In genomic region chr9:125119643-125120286, GRCh38 we compare ENCODE assay signal across 3 cellular contexts.
TF ChIP-seq lines count a peak whose summit lies in the region.

No MANE protein-coding gene starts in this region.

TF ChIP-seq in GM23338, 12 proteins besides CTCF, POLR2A, EP300 and RAD21 (continued from another document and continues in another):
- TF ChIP-seq JUNB (IDR thresholded peaks at IDR 0.05; ENCODE audit: unreplicated experiment) (no peak), STAT1 (IDR thresholded peaks at IDR 0.05; ENCODE audit: unreplicated experiment) (no peak), NANOG (IDR thresholded peaks at IDR 0.05; ENCODE audit: borderline replicate concordance) (no peak), POLR2AphosphoS5 (IDR thresholded peaks at IDR 0.05; ENCODE audit: low read depth) (no peak), ZNF331 (CRISPR knock-in tag; IDR thresholded peaks at IDR 0.05; ENCODE audit: low read depth) (no peak), EZH2 (IDR thresholded peaks at IDR 0.05; ENCODE audit: low read depth, unreplicated experiment) (no peak)
- TF ChIP-seq, protein P1, sequence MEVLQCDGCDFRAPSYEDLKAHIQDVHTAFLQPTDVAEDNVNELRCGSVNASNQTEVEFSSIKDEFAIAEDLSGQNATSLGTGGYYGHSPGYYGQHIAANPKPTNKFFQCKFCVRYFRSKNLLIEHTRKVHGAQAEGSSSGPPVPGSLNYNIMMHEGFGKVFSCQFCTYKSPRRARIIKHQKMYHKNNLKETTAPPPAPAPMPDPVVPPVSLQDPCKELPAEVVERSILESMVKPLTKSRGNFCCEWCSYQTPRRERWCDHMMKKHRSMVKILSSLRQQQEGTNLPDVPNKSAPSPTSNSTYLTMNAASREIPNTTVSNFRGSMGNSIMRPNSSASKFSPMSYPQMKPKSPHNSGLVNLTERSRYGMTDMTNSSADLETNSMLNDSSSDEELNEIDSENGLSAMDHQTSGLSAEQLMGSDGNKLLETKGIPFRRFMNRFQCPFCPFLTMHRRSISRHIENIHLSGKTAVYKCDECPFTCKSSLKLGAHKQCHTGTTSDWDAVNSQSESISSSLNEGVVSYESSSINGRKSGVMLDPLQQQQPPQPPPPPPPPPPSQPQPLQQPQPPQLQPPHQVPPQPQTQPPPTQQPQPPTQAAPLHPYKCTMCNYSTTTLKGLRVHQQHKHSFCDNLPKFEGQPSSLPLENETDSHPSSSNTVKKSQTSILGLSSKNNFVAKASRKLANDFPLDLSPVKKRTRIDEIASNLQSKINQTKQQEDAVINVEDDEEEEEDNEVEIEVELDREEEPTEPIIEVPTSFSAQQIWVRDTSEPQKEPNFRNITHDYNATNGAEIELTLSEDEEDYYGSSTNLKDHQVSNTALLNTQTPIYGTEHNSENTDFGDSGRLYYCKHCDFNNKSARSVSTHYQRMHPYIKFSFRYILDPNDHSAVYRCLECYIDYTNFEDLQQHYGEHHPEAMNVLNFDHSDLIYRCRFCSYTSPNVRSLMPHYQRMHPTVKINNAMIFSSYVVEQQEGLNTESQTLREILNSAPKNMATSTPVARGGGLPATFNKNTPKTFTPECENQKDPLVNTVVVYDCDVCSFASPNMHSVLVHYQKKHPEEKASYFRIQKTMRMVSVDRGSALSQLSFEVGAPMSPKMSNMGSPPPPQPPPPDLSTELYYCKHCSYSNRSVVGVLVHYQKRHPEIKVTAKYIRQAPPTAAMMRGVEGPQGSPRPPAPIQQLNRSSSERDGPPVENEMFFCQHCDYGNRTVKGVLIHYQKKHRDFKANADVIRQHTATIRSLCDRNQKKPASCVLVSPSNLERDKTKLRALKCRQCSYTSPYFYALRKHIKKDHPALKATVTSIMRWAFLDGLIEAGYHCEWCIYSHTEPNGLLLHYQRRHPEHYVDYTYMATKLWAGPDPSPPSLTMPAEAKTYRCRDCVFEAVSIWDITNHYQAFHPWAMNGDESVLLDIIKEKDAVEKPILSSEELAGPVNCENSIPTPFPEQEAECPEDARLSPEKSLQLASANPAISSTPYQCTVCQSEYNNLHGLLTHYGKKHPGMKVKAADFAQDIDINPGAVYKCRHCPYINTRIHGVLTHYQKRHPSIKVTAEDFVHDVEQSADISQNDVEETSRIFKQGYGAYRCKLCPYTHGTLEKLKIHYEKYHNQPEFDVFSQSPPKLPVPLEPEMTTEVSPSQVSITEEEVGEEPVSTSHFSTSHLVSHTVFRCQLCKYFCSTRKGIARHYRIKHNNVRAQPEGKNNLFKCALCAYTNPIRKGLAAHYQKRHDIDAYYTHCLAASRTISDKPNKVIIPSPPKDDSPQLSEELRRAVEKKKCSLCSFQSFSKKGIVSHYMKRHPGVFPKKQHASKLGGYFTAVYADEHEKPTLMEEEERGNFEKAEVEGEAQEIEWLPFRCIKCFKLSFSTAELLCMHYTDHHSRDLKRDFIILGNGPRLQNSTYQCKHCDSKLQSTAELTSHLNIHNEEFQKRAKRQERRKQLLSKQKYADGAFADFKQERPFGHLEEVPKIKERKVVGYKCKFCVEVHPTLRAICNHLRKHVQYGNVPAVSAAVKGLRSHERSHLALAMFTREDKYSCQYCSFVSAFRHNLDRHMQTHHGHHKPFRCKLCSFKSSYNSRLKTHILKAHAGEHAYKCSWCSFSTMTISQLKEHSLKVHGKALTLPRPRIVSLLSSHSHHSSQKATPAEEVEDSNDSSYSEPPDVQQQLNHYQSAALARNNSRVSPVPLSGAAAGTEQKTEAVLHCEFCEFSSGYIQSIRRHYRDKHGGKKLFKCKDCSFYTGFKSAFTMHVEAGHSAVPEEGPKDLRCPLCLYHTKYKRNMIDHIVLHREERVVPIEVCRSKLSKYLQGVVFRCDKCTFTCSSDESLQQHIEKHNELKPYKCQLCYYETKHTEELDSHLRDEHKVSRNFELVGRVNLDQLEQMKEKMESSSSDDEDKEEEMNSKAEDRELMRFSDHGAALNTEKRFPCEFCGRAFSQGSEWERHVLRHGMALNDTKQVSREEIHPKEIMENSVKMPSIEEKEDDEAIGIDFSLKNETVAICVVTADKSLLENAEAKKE (CRISPR knock-in tag; IDR thresholded peaks at IDR 0.05) = no peak

TF ChIP-seq in HepG2, 621 proteins besides CTCF, POLR2A, EP300 and RAD21:
- TF ChIP-seq, protein P2, sequence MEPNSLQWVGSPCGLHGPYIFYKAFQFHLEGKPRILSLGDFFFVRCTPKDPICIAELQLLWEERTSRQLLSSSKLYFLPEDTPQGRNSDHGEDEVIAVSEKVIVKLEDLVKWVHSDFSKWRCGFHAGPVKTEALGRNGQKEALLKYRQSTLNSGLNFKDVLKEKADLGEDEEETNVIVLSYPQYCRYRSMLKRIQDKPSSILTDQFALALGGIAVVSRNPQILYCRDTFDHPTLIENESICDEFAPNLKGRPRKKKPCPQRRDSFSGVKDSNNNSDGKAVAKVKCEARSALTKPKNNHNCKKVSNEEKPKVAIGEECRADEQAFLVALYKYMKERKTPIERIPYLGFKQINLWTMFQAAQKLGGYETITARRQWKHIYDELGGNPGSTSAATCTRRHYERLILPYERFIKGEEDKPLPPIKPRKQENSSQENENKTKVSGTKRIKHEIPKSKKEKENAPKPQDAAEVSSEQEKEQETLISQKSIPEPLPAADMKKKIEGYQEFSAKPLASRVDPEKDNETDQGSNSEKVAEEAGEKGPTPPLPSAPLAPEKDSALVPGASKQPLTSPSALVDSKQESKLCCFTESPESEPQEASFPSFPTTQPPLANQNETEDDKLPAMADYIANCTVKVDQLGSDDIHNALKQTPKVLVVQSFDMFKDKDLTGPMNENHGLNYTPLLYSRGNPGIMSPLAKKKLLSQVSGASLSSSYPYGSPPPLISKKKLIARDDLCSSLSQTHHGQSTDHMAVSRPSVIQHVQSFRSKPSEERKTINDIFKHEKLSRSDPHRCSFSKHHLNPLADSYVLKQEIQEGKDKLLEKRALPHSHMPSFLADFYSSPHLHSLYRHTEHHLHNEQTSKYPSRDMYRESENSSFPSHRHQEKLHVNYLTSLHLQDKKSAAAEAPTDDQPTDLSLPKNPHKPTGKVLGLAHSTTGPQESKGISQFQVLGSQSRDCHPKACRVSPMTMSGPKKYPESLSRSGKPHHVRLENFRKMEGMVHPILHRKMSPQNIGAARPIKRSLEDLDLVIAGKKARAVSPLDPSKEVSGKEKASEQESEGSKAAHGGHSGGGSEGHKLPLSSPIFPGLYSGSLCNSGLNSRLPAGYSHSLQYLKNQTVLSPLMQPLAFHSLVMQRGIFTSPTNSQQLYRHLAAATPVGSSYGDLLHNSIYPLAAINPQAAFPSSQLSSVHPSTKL (CRISPR knock-in tag; IDR thresholded peaks at IDR 0.05) = no peak
- TF ChIP-seq ZNF326 (CRISPR knock-in tag; IDR thresholded peaks at IDR 0.05; ENCODE audit: borderline replicate concordance) (no peak), PITX1 (CRISPR knock-in tag; IDR thresholded peaks at IDR 0.05) (no peak)

TF ChIP-seq in GM12891, 5 proteins besides CTCF, POLR2A, EP300 and RAD21 (continued from another document):
- TF ChIP-seq POU2F2 (IDR thresholded peaks at IDR 0.05; ENCODE audit: low read depth, low read length) = no peak
